8 cellular contexts compared by ENCODE assay signal in the genomic region with DNA sequence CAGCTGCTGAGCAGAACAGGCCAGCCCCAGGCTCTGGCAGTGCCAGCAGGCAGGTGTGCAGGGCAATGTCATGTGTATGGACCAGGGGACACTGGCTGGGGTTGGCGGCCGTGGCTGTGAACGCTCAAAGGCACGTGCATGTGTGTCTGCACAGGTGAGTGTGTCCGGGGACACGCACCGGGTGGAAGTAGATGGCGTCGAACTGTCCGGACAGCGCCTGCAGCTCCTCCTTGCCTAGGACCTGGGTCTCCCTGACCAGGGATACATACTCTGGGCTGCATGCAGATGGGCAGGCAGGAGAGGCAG. TPM values are rescaled to one million over a fixed set of nuclear protein-coding genes. Genes with fewer than 3 reads are reported as not detected.
A peak's percentile ranks its signal among the peaks of the same experiment; 100 is the strongest.
DNase-seq lines count a peak whose midpoint lies in the region; ATAC-seq, FAIRE-seq and TF ChIP-seq lines count a peak whose summit lies in the region.

No MANE protein-coding gene starts in this region.

- peak overlapping the region in 1 of 2 experiments; percentile 49 for H2BK12ac ChIP-seq in mesenchymal stem cell (ENCODE audit: low read length in 2 of 2)

- peak overlapping the region in 1 of 2 experiments; percentile 36 for H3K23ac ChIP-seq in mesenchymal stem cell (ENCODE audit: low read length in 2 of 2)

- H3K4ac ChIP-seq in mesenchymal stem cell (ENCODE audit: low read depth in 1 of 2, low read length in 2 of 2): peak overlapping the region in 1 of 2 experiments; percentile 71

- H4K91ac ChIP-seq in mesenchymal stem cell (ENCODE audit: low read length): peak overlapping the region; percentile 47

- intact Hi-C loops in heart left ventricle (cut with DNase I): loop anchor here in 8 of 10 donors (2.0 to 10.0 kb wide), 4 partner anchors 77 to 255 kb away; a partner anchor contains a TSS
- intact Hi-C loops in left ventricle myocardium superior (cut with micrococcal nuclease): no loop called here

- peaks cover 5 to 49% (median 32%) of the 10 kb centered on the region in 12 donors for H3K4me1 ChIP-seq in heart left ventricle
- H3K4me1 ChIP-seq in astrocyte (ENCODE audit: insufficient read depth, low read length): peaks cover 30% of the 10 kb centered on the region
- H3K4me1 ChIP-seq in mesenchymal stem cell (ENCODE audit: control insufficient read depth, insufficient read depth, low read depth, low read length): peaks cover 44% of the 10 kb centered on the region
- no peaks in the 10 kb centered on the region for H3K4me1 ChIP-seq in urinary bladder (ENCODE audit: insufficient read depth)

- no peaks in the 10 kb centered on the region for H3K27me3 Mint-ChIP-seq in astrocyte (ENCODE audit: low read depth, unreplicated experiment)

- H3K14ac ChIP-seq in mesenchymal stem cell (ENCODE audit: low read length in 2 of 2): peak overlapping the region in 1 of 2 experiments; percentile 93

- H3K36me3 ChIP-seq in heart left ventricle: peaks cover 0 to 25% (median 8%) of the 10 kb centered on the region in 9 donors
- no peaks in the 10 kb centered on the region for H3K36me3 ChIP-seq in astrocyte (ENCODE audit: insufficient read depth, low read length)
- H3K36me3 ChIP-seq in mesenchymal stem cell (ENCODE audit: control insufficient read depth in 1 of 2, insufficient read depth in 2 of 2, low read depth in 1 of 2, low read length in 2 of 2): peaks cover 26 to 78% of the 10 kb centered on the region in 2 experiments
- no peaks in the 10 kb centered on the region for H3K36me3 ChIP-seq in urinary bladder (ENCODE audit: insufficient read depth)

- no peak overlapping the region for H2BK15ac ChIP-seq in mesenchymal stem cell (ENCODE audit: low read depth, poor library complexity, severe bottlenecking)

- H3K79me2 ChIP-seq in astrocyte (ENCODE audit: insufficient read depth, low read length): peaks cover 40% of the 10 kb centered on the region

- DNase-seq in heart left ventricle (no peak), left ventricle myocardium superior (no peak), astrocyte (ENCODE audit: low read depth) (no peak), mesenchymal stem cell (no peak)
- no peak for DNase-seq in NK-92 treated with Interleukin-12 subunit alpha and Interleukin-12 subunit beta, amount 100 ng/mL, for 24 hours (lab: John Stamatoyannopoulos, UW)

- peak overlapping the region; percentile 81 for H3K4me3 Mint-ChIP-seq in astrocyte (ENCODE audit: unreplicated experiment)

- H3K4me2 ChIP-seq in astrocyte (ENCODE audit: low read length) (peak overlapping the region; percentile 99), mesenchymal stem cell (ENCODE audit: low read length, poor library complexity, severe bottlenecking) (peak overlapping the region; percentile 94)

- H2AK5ac ChIP-seq in mesenchymal stem cell (ENCODE audit: low read length, severe bottlenecking): no peak overlapping the region

- H3K36me3 Mint-ChIP-seq in astrocyte (ENCODE audit: low read depth, unreplicated experiment): peaks cover 5% of the 10 kb centered on the region

- H3K9ac ChIP-seq in astrocyte (ENCODE audit: low read length) (peak overlapping the region; percentile 89), mesenchymal stem cell (ENCODE audit: low read length) (peak overlapping the region; percentile 93)

- peaks cover 2% of the 10 kb centered on the region for H3K4me1 Mint-ChIP-seq in astrocyte (ENCODE audit: low read depth, unreplicated experiment)

- no peak for TF ChIP-seq POLR2A in heart left ventricle (IDR thresholded peaks at IDR 0.05)

- WGBS in heart left ventricle, 4 donors: 82 to 91% (median 83%) methylated on average over 11 of the region's 11 CpGs; no CpG with 5 or more reads in 1 of the 4 donors
- WGBS in mesenchymal stem cell: 88% methylated on average over 11 of the region's 11 CpGs
- 67% methylated on average over 11 of the region's 11 CpGs for WGBS in urinary bladder

- no peak overlapping the region for H3K27ac Mint-ChIP-seq in astrocyte (ENCODE audit: unreplicated experiment)

- peak overlapping the region; percentile 35 for H4K8ac ChIP-seq in mesenchymal stem cell (ENCODE audit: low read length)

- ATAC-seq in heart left ventricle (no peak), left ventricle myocardium superior (no peak), HG03520 (IDR thresholded peaks at IDR 0.05; ENCODE audit: unreplicated experiment) (no peak), HG03095 (IDR thresholded peaks at IDR 0.05; ENCODE audit: unreplicated experiment) (no peak)

- peak overlapping the region in 1 of 12 donors; percentile 69 for H3K27ac ChIP-seq in heart left ventricle
- H3K27ac ChIP-seq in astrocyte (ENCODE audit: low read depth, low read length): no peak overlapping the region
- no peak overlapping the region for H3K27ac ChIP-seq in mesenchymal stem cell (ENCODE audit: low read length, poor library complexity, severe bottlenecking)
- no peak overlapping the region for H3K27ac ChIP-seq in urinary bladder (ENCODE audit: low read depth)

- H2BK120ac ChIP-seq in mesenchymal stem cell (ENCODE audit: low read depth, low read length): no peak overlapping the region

- H4K20me1 ChIP-seq in astrocyte (ENCODE audit: insufficient read depth, low read length): peaks cover 48% of the 10 kb centered on the region

- no peaks in the 10 kb centered on the region for H3K9me3 Mint-ChIP-seq in astrocyte (ENCODE audit: unreplicated experiment)

- FAIRE-seq in astrocyte (lab: Jason Lieb, UNC): no peak

- no peak overlapping the region for H2BK5ac ChIP-seq in mesenchymal stem cell (ENCODE audit: low read depth, low read length, poor library complexity, severe bottlenecking)

- no peaks in the 10 kb centered on the region for H3K27me3 ChIP-seq in heart left ventricle
- no peaks in the 10 kb centered on the region for H3K27me3 ChIP-seq in astrocyte (ENCODE audit: insufficient read depth, low read length)
- H3K27me3 ChIP-seq in mesenchymal stem cell (ENCODE audit: control insufficient read depth in 1 of 2, insufficient read depth in 1 of 2, low read length in 2 of 2): no peaks in the 10 kb centered on the region

- H3K9me3 ChIP-seq in heart left ventricle: no peaks in the 10 kb centered on the region
- no peaks in the 10 kb centered on the region for H3K9me3 ChIP-seq in astrocyte (ENCODE audit: insufficient read depth, low read depth, low read length)
- no peaks in the 10 kb centered on the region for H3K9me3 ChIP-seq in mesenchymal stem cell (ENCODE audit: control insufficient read depth, low read length)

- peak overlapping the region in 1 of 2 experiments; percentile 94 for H3K18ac ChIP-seq in mesenchymal stem cell (ENCODE audit: low read depth in 1 of 2, low read length in 2 of 2)

- no peak overlapping the region for H2AFZ ChIP-seq in astrocyte (ENCODE audit: low read depth, low read length)
- no peak overlapping the region for H2AFZ ChIP-seq in mesenchymal stem cell (ENCODE audit: low read depth, low read length)

- peaks cover 38% of the 10 kb centered on the region for H3K79me1 ChIP-seq in mesenchymal stem cell (replicated peaks; ENCODE audit: low read length, poor library complexity, severe bottlenecking)

- no peak for TF ChIP-seq CTCF in heart left ventricle (IDR thresholded peaks at IDR 0.05)
- no peak for TF ChIP-seq CTCF in astrocyte (IDR thresholded peaks at IDR 0.05; ENCODE audit: insufficient read depth, low read depth, low read length)

- peak overlapping the region in 11 of 12 donors; percentile 53 to 83 (median 69) for H3K4me3 ChIP-seq in heart left ventricle
- peak overlapping the region; percentile 75 for H3K4me3 ChIP-seq in astrocyte (ENCODE audit: insufficient read depth, low read depth, low read length)
- H3K4me3 ChIP-seq in mesenchymal stem cell (ENCODE audit: insufficient read depth in 1 of 2, low read depth in 1 of 2, low read length in 2 of 2): peak overlapping the region; percentile 78 to 87
- peak overlapping the region; percentile 69 for H3K4me3 ChIP-seq in urinary bladder (ENCODE audit: low read depth, low read length)

RNA-seq across cellular contexts. Expression of a gene that starts 0.9 kb away (rescaled TPM):
- total RNA-seq in heart left ventricle (10 to 100 TPM in 6 of 9 donors, 1 to 10 TPM in 3; 6.8 to 22.4 (median 10.9) TPM), left ventricle myocardium superior (12.7 TPM), astrocyte (36.8 and 46.5 TPM in 2 replicates), urinary bladder (20.0 TPM)
- polyA plus RNA-seq in heart left ventricle (1 to 10 TPM; 6.2 to 10.0 TPM), urinary bladder (32.4 TPM)
- polyA plus RNA-seq in mesenchymal stem cell (2013, experiment 1 of 2): 21.1 TPM
- polyA plus RNA-seq in mesenchymal stem cell (2013, experiment 2 of 2): 19.2 TPM

RNA-seq across cellular contexts. Expression of a gene that starts 5.4 kb away (rescaled TPM):
- total RNA-seq in heart left ventricle (10 to 100 TPM; 14.1 to 28.8 (median 18.1) TPM), left ventricle myocardium superior (18.4 TPM), astrocyte (25.4 and 26.3 TPM in 2 replicates), urinary bladder (23.1 TPM)
- polyA plus RNA-seq in heart left ventricle (10 to 100 TPM; 11.6 to 17.7 TPM), urinary bladder (31.5 TPM)
- 10.1 TPM for polyA plus RNA-seq in mesenchymal stem cell (2013, experiment 1 of 2)
- 9.1 TPM for polyA plus RNA-seq in mesenchymal stem cell (2013, experiment 2 of 2)

RNA-seq across cellular contexts. Expression of a gene that starts 11.3 kb away (rescaled TPM):
- total RNA-seq in heart left ventricle (10 to 100 TPM; 12.2 to 18.0 (median 15.5) TPM), left ventricle myocardium superior (15.8 TPM), astrocyte (29.1 and 36.4 TPM in 2 replicates), urinary bladder (9.3 TPM)
- polyA plus RNA-seq in heart left ventricle (10 to 100 TPM; 11.6 to 17.9 TPM), urinary bladder (21.3 TPM)
- polyA plus RNA-seq in mesenchymal stem cell (2013, experiment 1 of 2): 34.8 TPM
- polyA plus RNA-seq in mesenchymal stem cell (2013, experiment 2 of 2): 35.2 TPM

RNA-seq across cellular contexts. Expression of a gene that starts 20.0 kb away (rescaled TPM):
- total RNA-seq in heart left ventricle (10 to 100 TPM in 1 of 9 donors, 1 to 10 TPM in 8; 5.0 to 12.1 (median 7.0) TPM), left ventricle myocardium superior (9.1 TPM), astrocyte (19.6 and 22.4 TPM in 2 replicates), urinary bladder (4.1 TPM)
- polyA plus RNA-seq in heart left ventricle (1 to 10 TPM; 7.8 to 9.9 TPM), urinary bladder (13.6 TPM)
- 5.5 TPM for polyA plus RNA-seq in mesenchymal stem cell (2013, experiment 1 of 2)
- 5.0 TPM for polyA plus RNA-seq in mesenchymal stem cell (2013, experiment 2 of 2)

RNA-seq across cellular contexts. Expression of a gene that starts 49.4 kb away (rescaled TPM):
- total RNA-seq in heart left ventricle (10 to 100 TPM; 10.4 to 23.8 (median 12.8) TPM), left ventricle myocardium superior (14.5 TPM), astrocyte (16.9 and 18.5 TPM in 2 replicates), urinary bladder (9.5 TPM)
- polyA plus RNA-seq in heart left ventricle (10 to 100 TPM; 16.0 to 20.4 TPM), urinary bladder (23.0 TPM)
- 13.6 TPM for polyA plus RNA-seq in mesenchymal stem cell (2013, experiment 1 of 2)
- polyA plus RNA-seq in mesenchymal stem cell (2013, experiment 2 of 2): 12.6 TPM
